In genomic region chr6:9252784-9253183, GRCh38 we compare ENCODE assay signal across 1 cellular context.
TF ChIP-seq lines count a peak whose summit lies in the region.

No MANE protein-coding gene starts in this region.

TF ChIP-seq in IMR-90, 13 proteins besides CTCF, POLR2A, EP300 and RAD21:
- no peak for TF ChIP-seq CEBPB (IDR thresholded peaks at IDR 0.05; ENCODE audit: low read depth, low read length)
- no peak for TF ChIP-seq FOS (IDR thresholded peaks at IDR 0.05; ENCODE audit: low read depth, low read length)
- no peak for TF ChIP-seq SMC3 (IDR thresholded peaks at IDR 0.05; ENCODE audit: low read depth, low read length)
- TF ChIP-seq RFX5 (IDR thresholded peaks at IDR 0.05; ENCODE audit: low read depth, low read length) = no peak
- TF ChIP-seq MXI1 (IDR thresholded peaks at IDR 0.05; ENCODE audit: borderline replicate concordance, low read depth, low read length) = no peak
- no peak for TF ChIP-seq BHLHE40 (IDR thresholded peaks at IDR 0.05; ENCODE audit: low read depth, low read length)
- no peak for TF ChIP-seq MAZ (IDR thresholded peaks at IDR 0.05; ENCODE audit: borderline replicate concordance, low read depth, low read length)
- no peak for TF ChIP-seq USF2 (IDR thresholded peaks at IDR 0.05; ENCODE audit: low read depth, low read length)
- no peak for TF ChIP-seq ELK1 (IDR thresholded peaks at IDR 0.05; ENCODE audit: borderline replicate concordance, low read depth, low read length)
- no peak for TF ChIP-seq MAFK (IDR thresholded peaks at IDR 0.05; ENCODE audit: low read depth, low read length)
- no peak for TF ChIP-seq RCOR1 (IDR thresholded peaks at IDR 0.05; ENCODE audit: insufficient replicate concordance, low read length)
- TF ChIP-seq NFE2L2 (IDR thresholded peaks at IDR 0.05; ENCODE audit: low read depth, low read length) = no peak
